In the genomic region with DNA sequence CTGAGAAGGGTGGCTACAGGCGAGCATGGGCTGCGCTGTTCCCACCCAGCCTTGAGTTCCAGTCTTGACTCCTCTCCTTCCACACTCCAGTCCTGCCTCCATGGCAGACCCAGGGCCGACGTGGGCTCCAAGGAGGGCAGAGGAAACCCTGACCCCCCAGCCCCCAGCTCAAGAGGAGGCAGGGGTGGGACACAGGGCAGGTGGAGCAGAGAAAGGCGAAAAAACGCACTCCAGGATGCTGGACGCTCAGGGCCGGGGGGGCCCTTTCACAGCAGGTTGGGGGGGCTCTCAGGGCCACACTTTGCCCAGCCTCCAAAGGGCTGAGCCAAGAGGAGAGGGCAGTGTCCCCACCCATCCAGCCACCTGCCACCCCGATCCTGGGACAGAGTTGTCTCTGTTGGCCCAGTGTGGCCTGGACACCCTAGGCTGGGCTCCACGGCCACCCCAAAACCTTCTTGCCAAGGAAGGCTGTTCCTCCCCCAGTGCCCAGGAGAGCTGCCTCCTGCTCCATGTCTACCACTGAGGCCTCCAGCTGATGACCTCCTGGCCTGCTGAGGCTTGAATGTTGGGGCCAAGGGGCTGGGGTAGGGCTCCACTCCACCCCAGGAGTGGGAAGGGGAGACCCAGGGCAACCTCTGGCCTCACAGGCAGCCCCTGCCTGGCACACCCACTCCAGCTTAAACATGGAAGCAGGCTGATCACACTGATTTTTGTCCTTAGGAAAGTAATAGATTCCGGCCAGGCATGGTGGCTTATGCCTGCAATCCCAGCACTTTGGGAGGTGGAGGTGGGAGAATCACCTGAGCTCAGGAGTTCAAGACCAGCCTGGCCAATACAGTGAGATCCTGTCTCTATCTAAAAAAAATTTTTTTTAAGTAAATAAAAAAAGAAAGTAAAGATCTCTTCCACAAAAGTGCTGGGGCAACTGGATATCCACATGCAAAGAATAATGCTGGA, we compare ENCODE assay signal across 28 cellular contexts.
"Had no signal": no experiment of that assay in that cellular context is flagged by ENCODE, and none has a peak within 500 bp of the region (broad histone marks: within the 10 kb centered on the region; RNA-seq: fewer than 3 reads in every experiment).

No MANE protein-coding gene starts in this region.

- H3K4me3 Mint-ChIP-seq: activated CD4-positive, alpha-beta memory T cell treated with anti-CD3 and anti-CD28 coated beads, Interleukin-2, amount 10 ng/mL, durations not matched to agents 7 days and 5 days; activated CD4-positive, alpha-beta T cell treated with anti-CD3 and anti-CD28 coated beads for 36 hours; activated naive CD4-positive, alpha-beta T cell treated with anti-CD3 and anti-CD28 coated beads for 36 hours; activated naive CD8-positive, alpha-beta T cell treated with anti-CD3 and anti-CD28 coated beads for 36 hours; activated T-helper 17 cell treated with anti-CD3 and anti-CD28 coated beads, Interleukin-2, amount 50 U/mL, for 72 hours had no signal

- H3K9me3 ChIP-seq: adrenal gland, ascending aorta, body of pancreas had no signal

- H3K4me3 ChIP-seq: adrenal gland, ascending aorta, body of pancreas had no signal

- ATAC-seq: activated CD4-positive, alpha-beta T cell treated with anti-CD3 and anti-CD28 coated beads for 36 hours; activated T-helper 17 cell treated with anti-CD3 and anti-CD28 coated beads, Interleukin-2, amount 50 U/mL, for 72 hours; body of pancreas; Panc1 had no signal

- H3K27me3 Mint-ChIP-seq: activated CD4-positive, alpha-beta memory T cell treated with anti-CD3 and anti-CD28 coated beads, Interleukin-2, amount 10 ng/mL, durations not matched to agents 7 days and 5 days; activated CD4-positive, alpha-beta T cell treated with anti-CD3 and anti-CD28 coated beads for 36 hours; activated naive CD8-positive, alpha-beta T cell treated with anti-CD3 and anti-CD28 coated beads for 36 hours; activated T-helper 17 cell treated with anti-CD3 and anti-CD28 coated beads, Interleukin-2, amount 50 U/mL, for 72 hours had no signal

- H3K27me3 ChIP-seq: adrenal gland, ascending aorta, body of pancreas had no signal

- H3K36me3 ChIP-seq: adrenal gland, ascending aorta had no signal

- H3K27ac Mint-ChIP-seq: activated CD4-positive, alpha-beta memory T cell treated with anti-CD3 and anti-CD28 coated beads, Interleukin-2, amount 10 ng/mL, durations not matched to agents 7 days and 5 days; activated CD4-positive, alpha-beta T cell treated with anti-CD3 and anti-CD28 coated beads for 36 hours; activated naive CD4-positive, alpha-beta T cell treated with anti-CD3 and anti-CD28 coated beads for 36 hours; activated naive CD8-positive, alpha-beta T cell treated with anti-CD3 and anti-CD28 coated beads for 36 hours; activated T-helper 17 cell treated with anti-CD3 and anti-CD28 coated beads, Interleukin-2, amount 50 U/mL, for 72 hours had no signal

- DNase-seq: activated CD4-positive, alpha-beta memory T cell treated with anti-CD3 and anti-CD28 coated beads, Interleukin-2, amount 10 ng/mL, durations not matched to agents 7 days and 5 days; activated CD4-positive, alpha-beta T cell treated with anti-CD3 and anti-CD28 coated beads for 36 hours; activated CD4-positive, alpha-beta T cell treated with anti-CD3 and anti-CD28 coated beads, Interleukin-2, amount 50 U/mL, for 1 hour; activated gamma-delta T cell; activated naive CD4-positive, alpha-beta T cell treated with anti-CD3 and anti-CD28 coated beads for 36 hours; activated naive CD8-positive, alpha-beta T cell treated with anti-CD3 and anti-CD28 coated beads for 36 hours; activated T-cell treated with anti-CD3 and anti-CD28 coated beads for 4 hours; activated T-cell treated with anti-CD3 and anti-CD28 coated beads, Interleukin-2, amount 50 U/mL, for 48 hours; body of pancreas; central memory CD4-positive, alpha-beta T cell; Kasumi-1; KBM-7; NCI-H1105 treated with DMSO at 0.1 percent for 48 hours; NCI-H1436 treated with DMSO at 0.1 percent for 48 hours; NCI-H187; NCI-H2081; NCI-H510A treated with DMSO at 0.1 percent for 48 hours; NCI-H69; NK-92 treated with Interleukin-12 subunit alpha and Interleukin-12 subunit beta, amount 100 ng/mL, for 24 hours; OCI-M1; RPMI8226; SIG-M5; T-helper 1 cell had no signal

- H3K27ac ChIP-seq: adrenal gland, ascending aorta, body of pancreas, VCaP had no signal

- H3K9me3 Mint-ChIP-seq: activated CD4-positive, alpha-beta memory T cell treated with anti-CD3 and anti-CD28 coated beads, Interleukin-2, amount 10 ng/mL, durations not matched to agents 7 days and 5 days; activated naive CD4-positive, alpha-beta T cell treated with anti-CD3 and anti-CD28 coated beads for 36 hours; activated naive CD8-positive, alpha-beta T cell treated with anti-CD3 and anti-CD28 coated beads for 36 hours; activated T-helper 17 cell treated with anti-CD3 and anti-CD28 coated beads, Interleukin-2, amount 50 U/mL, for 72 hours had no signal
